1 cellular context compared by ENCODE assay signal in the genomic region with DNA sequence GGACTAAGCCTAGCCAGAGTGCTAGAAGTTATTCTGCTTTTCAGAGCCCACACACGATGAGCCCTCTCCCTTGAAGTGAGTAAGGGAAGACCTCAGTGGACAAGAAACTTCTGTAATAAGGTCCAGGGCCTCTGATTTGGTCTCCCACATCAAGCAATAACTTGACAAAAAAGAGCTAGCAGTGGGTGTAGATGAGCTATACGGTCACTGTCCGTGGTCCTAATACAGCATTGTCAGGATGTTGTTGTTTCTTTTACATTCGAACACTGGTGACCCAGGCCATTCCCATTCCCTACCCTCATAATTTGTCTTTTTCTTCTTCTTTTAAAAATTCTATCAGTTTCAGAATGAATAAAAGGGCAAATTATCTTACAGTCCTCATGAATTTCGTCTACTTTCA.
TF ChIP-seq lines count a peak whose summit lies in the region.

No MANE protein-coding gene starts in this region.

TF ChIP-seq in A549, 52 proteins besides CTCF, POLR2A, EP300 and RAD21 (continued from another document):
- TF ChIP-seq HES2 (IDR thresholded peaks at IDR 0.05) (no peak), KDM5A (IDR thresholded peaks at IDR 0.05) (no peak), JUN (IDR thresholded peaks at IDR 0.05) (no peak), MAFK (IDR thresholded peaks at IDR 0.05; ENCODE audit: partially characterized antibody) (no peak), MAZ (IDR thresholded peaks at IDR 0.05; ENCODE audit: borderline replicate concordance, low read depth, low read length) (no peak), CHD2 (IDR thresholded peaks at IDR 0.05; ENCODE audit: low read length, partially characterized antibody) (no peak), TFCP2L1 (CRISPR knock-in tag; IDR thresholded peaks at IDR 0.05) (no peak), ZC3H11A (IDR thresholded peaks at IDR 0.05) (no peak), HMGXB4 (CRISPR knock-in tag; IDR thresholded peaks at IDR 0.05; ENCODE audit: borderline replicate concordance) (no peak), RNF2 (IDR thresholded peaks at IDR 0.05; ENCODE audit: borderline replicate concordance, low read depth) (no peak), ZFP36 (IDR thresholded peaks at IDR 0.05; ENCODE audit: borderline replicate concordance, partially characterized antibody) (no peak), EHMT2 (IDR thresholded peaks at IDR 0.05; ENCODE audit: low read depth) (peak; percentile 68; the same call in 1 of the 2 replicates)
- TF ChIP-seq, protein P1, sequence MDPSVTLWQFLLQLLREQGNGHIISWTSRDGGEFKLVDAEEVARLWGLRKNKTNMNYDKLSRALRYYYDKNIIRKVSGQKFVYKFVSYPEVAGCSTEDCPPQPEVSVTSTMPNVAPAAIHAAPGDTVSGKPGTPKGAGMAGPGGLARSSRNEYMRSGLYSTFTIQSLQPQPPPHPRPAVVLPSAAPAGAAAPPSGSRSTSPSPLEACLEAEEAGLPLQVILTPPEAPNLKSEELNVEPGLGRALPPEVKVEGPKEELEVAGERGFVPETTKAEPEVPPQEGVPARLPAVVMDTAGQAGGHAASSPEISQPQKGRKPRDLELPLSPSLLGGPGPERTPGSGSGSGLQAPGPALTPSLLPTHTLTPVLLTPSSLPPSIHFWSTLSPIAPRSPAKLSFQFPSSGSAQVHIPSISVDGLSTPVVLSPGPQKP (IDR thresholded peaks at IDR 0.05; ENCODE audit: low read depth, low read length): no peak
- TF ChIP-seq, protein P2, sequence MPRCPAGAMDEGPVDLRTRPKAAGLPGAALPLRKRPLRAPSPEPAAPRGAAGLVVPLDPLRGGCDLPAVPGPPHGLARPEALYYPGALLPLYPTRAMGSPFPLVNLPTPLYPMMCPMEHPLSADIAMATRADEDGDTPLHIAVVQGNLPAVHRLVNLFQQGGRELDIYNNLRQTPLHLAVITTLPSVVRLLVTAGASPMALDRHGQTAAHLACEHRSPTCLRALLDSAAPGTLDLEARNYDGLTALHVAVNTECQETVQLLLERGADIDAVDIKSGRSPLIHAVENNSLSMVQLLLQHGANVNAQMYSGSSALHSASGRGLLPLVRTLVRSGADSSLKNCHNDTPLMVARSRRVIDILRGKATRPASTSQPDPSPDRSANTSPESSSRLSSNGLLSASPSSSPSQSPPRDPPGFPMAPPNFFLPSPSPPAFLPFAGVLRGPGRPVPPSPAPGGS (IDR thresholded peaks at IDR 0.05): no peak
TF ChIP-seq in A549: peak in this region for 2.
